1 cellular context compared by ENCODE assay signal in the genomic region with DNA sequence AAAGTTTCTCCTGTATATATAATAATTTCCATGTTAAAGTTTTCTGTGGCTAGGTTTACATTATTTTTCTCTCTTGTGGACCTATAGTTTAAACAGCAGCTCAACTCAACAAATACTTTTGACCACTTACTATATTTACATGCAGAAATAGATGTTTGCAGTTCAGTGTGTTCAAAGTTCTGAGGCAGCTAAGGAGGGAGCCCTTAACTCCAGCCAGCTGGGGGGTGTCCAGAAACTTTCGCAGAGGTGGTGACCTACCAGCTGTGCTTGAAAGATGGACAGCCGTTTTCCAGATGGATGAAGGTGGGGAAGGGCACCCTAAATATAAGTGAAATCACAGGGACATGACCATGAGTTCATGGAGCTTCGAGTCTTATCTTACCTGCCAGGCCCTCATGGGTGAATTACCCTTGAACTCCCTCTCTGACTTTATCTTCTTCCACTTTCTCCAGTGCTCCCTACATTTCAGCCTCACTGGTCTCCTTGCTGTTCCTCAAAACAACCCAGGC.
TF ChIP-seq lines count a peak whose summit lies in the region.

No MANE protein-coding gene starts in this region.

TF ChIP-seq in K562, 482 proteins besides CTCF, POLR2A, EP300 and RAD21 (continued from another document and continues in another):
- TF ChIP-seq SMAD1 (IDR thresholded peaks at IDR 0.05; ENCODE audit: low read depth, low read length, partially characterized antibody) (no peak), MTA2 (IDR thresholded peaks at IDR 0.05; ENCODE audit: low read depth) (peak; percentile 73; the same call in 1 of the 2 replicates), ZNF146 (CRISPR knock-in tag; IDR thresholded peaks at IDR 0.05; ENCODE audit: unreplicated experiment) (no peak), CBX1 (IDR thresholded peaks at IDR 0.05; ENCODE audit: low read depth) (no peak), ZKSCAN1 (IDR thresholded peaks at IDR 0.05; ENCODE audit: low read depth, low read length) (no peak), POLR2AphosphoS5 (IDR thresholded peaks at IDR 0.05; ENCODE audit: control insufficient read depth, insufficient read depth, low read depth, low read length) (peak; percentile 66; the same call in 1 of the 2 replicates), ASH1L (IDR thresholded peaks at IDR 0.05; ENCODE audit: borderline replicate concordance, low read depth, partially characterized antibody) (no peak), STAT5A (IDR thresholded peaks at IDR 0.05; ENCODE audit: borderline replicate concordance, low read length) (peak; percentile 46; the same call in 1 of the 2 replicates), RBM25 (IDR thresholded peaks at IDR 0.05; ENCODE audit: low read depth, low read length, severe bottlenecking) (no peak), DACH1 (IDR thresholded peaks at IDR 0.05; ENCODE audit: partially characterized antibody) (peak; percentile 17), KLF16 (IDR thresholded peaks at IDR 0.05) (peak; percentile 70; the same call in 1 of the 2 replicates), TRIM28 (IDR thresholded peaks at IDR 0.05) (no peak), ZNF263 (CRISPR knock-in tag; IDR thresholded peaks at IDR 0.05; ENCODE audit: borderline replicate concordance) (peak; percentile 88; the same call in 1 of the 2 replicates), MBD2 (IDR thresholded peaks at IDR 0.05; ENCODE audit: borderline replicate concordance, low read depth) (0 out of 2 replicates have a peak, but pooled peaks have one; percentile 20), ZNF764 (CRISPR knock-in tag; IDR thresholded peaks at IDR 0.05; ENCODE audit: low read depth) (no peak), ZNF316 (IDR thresholded peaks at IDR 0.05) (no peak), ZNF175 (CRISPR knock-in tag; IDR thresholded peaks at IDR 0.05; ENCODE audit: low read depth) (no peak), TAF9B (IDR thresholded peaks at IDR 0.05; ENCODE audit: partially characterized antibody) (no peak), CBFA2T2 (conservative IDR thresholded peaks at IDR 0.05) (peak; percentile 92), RFX1 (IDR thresholded peaks at IDR 0.05) (no peak), CEBPG (CRISPR knock-in tag; IDR thresholded peaks at IDR 0.05) (no peak), CEBPG (tag; conservative IDR thresholded peaks at IDR 0.05 in 1 of 2, IDR thresholded peaks at IDR 0.05 in 1 of 2) (no peak), ZNF699 (CRISPR knock-in tag; IDR thresholded peaks at IDR 0.05; ENCODE audit: insufficient replicate concordance) (no peak), TRIM24 (IDR thresholded peaks at IDR 0.05) (peak; percentile 49 to 77; a peak in 3 of 4 replicates), RHOXF2B (CRISPR knock-in tag; conservative IDR thresholded peaks at IDR 0.05) (no peak), BRCA1 (IDR thresholded peaks at IDR 0.05) (no peak), BRCA1 (CRISPR knock-in tag; IDR thresholded peaks at IDR 0.05) (no peak), COPS2 (conservative IDR thresholded peaks at IDR 0.05) (no peak), PHF21A (IDR thresholded peaks at IDR 0.05; ENCODE audit: borderline replicate concordance, low read depth) (no peak), FOXA1 (IDR thresholded peaks at IDR 0.05; ENCODE audit: borderline replicate concordance) (no peak), CXXC5 (CRISPR knock-in tag; IDR thresholded peaks at IDR 0.05) (no peak; the same call in 1 of the 2 replicates), SMARCE1 (IDR thresholded peaks at IDR 0.05) (peak; percentile 65), ZFP36 (IDR thresholded peaks at IDR 0.05; ENCODE audit: low read depth, low read length, partially characterized antibody) (no peak), EHMT2 (IDR thresholded peaks at IDR 0.05) (no peak), LCOR (CRISPR knock-in tag; IDR thresholded peaks at IDR 0.05) (no peak), GATAD2A (IDR thresholded peaks at IDR 0.05) (no peak), NEUROD1 (IDR thresholded peaks at IDR 0.05; ENCODE audit: borderline replicate concordance, low read depth, low read length, partially characterized antibody) (no peak), THRAP3 (IDR thresholded peaks at IDR 0.05; ENCODE audit: borderline replicate concordance) (no peak), TEAD4 (IDR thresholded peaks at IDR 0.05; ENCODE audit: low read length) (peak; percentile 88), TEAD4 (CRISPR knock-in tag; IDR thresholded peaks at IDR 0.05; ENCODE audit: borderline replicate concordance) (no peak)
- TF ChIP-seq, protein P1, sequence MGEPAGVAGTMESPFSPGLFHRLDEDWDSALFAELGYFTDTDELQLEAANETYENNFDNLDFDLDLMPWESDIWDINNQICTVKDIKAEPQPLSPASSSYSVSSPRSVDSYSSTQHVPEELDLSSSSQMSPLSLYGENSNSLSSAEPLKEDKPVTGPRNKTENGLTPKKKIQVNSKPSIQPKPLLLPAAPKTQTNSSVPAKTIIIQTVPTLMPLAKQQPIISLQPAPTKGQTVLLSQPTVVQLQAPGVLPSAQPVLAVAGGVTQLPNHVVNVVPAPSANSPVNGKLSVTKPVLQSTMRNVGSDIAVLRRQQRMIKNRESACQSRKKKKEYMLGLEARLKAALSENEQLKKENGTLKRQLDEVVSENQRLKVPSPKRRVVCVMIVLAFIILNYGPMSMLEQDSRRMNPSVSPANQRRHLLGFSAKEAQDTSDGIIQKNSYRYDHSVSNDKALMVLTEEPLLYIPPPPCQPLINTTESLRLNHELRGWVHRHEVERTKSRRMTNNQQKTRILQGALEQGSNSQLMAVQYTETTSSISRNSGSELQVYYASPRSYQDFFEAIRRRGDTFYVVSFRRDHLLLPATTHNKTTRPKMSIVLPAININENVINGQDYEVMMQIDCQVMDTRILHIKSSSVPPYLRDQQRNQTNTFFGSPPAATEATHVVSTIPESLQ (CRISPR knock-in tag; IDR thresholded peaks at IDR 0.05): no peak
- TF ChIP-seq, protein P2, sequence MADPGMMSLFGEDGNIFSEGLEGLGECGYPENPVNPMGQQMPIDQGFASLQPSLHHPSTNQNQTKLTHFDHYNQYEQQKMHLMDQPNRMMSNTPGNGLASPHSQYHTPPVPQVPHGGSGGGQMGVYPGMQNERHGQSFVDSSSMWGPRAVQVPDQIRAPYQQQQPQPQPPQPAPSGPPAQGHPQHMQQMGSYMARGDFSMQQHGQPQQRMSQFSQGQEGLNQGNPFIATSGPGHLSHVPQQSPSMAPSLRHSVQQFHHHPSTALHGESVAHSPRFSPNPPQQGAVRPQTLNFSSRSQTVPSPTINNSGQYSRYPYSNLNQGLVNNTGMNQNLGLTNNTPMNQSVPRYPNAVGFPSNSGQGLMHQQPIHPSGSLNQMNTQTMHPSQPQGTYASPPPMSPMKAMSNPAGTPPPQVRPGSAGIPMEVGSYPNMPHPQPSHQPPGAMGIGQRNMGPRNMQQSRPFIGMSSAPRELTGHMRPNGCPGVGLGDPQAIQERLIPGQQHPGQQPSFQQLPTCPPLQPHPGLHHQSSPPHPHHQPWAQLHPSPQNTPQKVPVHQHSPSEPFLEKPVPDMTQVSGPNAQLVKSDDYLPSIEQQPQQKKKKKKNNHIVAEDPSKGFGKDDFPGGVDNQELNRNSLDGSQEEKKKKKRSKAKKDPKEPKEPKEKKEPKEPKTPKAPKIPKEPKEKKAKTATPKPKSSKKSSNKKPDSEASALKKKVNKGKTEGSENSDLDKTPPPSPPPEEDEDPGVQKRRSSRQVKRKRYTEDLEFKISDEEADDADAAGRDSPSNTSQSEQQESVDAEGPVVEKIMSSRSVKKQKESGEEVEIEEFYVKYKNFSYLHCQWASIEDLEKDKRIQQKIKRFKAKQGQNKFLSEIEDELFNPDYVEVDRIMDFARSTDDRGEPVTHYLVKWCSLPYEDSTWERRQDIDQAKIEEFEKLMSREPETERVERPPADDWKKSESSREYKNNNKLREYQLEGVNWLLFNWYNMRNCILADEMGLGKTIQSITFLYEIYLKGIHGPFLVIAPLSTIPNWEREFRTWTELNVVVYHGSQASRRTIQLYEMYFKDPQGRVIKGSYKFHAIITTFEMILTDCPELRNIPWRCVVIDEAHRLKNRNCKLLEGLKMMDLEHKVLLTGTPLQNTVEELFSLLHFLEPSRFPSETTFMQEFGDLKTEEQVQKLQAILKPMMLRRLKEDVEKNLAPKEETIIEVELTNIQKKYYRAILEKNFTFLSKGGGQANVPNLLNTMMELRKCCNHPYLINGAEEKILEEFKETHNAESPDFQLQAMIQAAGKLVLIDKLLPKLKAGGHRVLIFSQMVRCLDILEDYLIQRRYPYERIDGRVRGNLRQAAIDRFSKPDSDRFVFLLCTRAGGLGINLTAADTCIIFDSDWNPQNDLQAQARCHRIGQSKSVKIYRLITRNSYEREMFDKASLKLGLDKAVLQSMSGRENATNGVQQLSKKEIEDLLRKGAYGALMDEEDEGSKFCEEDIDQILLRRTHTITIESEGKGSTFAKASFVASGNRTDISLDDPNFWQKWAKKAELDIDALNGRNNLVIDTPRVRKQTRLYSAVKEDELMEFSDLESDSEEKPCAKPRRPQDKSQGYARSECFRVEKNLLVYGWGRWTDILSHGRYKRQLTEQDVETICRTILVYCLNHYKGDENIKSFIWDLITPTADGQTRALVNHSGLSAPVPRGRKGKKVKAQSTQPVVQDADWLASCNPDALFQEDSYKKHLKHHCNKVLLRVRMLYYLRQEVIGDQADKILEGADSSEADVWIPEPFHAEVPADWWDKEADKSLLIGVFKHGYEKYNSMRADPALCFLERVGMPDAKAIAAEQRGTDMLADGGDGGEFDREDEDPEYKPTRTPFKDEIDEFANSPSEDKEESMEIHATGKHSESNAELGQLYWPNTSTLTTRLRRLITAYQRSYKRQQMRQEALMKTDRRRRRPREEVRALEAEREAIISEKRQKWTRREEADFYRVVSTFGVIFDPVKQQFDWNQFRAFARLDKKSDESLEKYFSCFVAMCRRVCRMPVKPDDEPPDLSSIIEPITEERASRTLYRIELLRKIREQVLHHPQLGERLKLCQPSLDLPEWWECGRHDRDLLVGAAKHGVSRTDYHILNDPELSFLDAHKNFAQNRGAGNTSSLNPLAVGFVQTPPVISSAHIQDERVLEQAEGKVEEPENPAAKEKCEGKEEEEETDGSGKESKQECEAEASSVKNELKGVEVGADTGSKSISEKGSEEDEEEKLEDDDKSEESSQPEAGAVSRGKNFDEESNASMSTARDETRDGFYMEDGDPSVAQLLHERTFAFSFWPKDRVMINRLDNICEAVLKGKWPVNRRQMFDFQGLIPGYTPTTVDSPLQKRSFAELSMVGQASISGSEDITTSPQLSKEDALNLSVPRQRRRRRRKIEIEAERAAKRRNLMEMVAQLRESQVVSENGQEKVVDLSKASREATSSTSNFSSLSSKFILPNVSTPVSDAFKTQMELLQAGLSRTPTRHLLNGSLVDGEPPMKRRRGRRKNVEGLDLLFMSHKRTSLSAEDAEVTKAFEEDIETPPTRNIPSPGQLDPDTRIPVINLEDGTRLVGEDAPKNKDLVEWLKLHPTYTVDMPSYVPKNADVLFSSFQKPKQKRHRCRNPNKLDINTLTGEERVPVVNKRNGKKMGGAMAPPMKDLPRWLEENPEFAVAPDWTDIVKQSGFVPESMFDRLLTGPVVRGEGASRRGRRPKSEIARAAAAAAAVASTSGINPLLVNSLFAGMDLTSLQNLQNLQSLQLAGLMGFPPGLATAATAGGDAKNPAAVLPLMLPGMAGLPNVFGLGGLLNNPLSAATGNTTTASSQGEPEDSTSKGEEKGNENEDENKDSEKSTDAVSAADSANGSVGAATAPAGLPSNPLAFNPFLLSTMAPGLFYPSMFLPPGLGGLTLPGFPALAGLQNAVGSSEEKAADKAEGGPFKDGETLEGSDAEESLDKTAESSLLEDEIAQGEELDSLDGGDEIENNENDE (IDR thresholded peaks at IDR 0.05; ENCODE audit: low read depth, low read length): no peak
- TF ChIP-seq, protein P3, sequence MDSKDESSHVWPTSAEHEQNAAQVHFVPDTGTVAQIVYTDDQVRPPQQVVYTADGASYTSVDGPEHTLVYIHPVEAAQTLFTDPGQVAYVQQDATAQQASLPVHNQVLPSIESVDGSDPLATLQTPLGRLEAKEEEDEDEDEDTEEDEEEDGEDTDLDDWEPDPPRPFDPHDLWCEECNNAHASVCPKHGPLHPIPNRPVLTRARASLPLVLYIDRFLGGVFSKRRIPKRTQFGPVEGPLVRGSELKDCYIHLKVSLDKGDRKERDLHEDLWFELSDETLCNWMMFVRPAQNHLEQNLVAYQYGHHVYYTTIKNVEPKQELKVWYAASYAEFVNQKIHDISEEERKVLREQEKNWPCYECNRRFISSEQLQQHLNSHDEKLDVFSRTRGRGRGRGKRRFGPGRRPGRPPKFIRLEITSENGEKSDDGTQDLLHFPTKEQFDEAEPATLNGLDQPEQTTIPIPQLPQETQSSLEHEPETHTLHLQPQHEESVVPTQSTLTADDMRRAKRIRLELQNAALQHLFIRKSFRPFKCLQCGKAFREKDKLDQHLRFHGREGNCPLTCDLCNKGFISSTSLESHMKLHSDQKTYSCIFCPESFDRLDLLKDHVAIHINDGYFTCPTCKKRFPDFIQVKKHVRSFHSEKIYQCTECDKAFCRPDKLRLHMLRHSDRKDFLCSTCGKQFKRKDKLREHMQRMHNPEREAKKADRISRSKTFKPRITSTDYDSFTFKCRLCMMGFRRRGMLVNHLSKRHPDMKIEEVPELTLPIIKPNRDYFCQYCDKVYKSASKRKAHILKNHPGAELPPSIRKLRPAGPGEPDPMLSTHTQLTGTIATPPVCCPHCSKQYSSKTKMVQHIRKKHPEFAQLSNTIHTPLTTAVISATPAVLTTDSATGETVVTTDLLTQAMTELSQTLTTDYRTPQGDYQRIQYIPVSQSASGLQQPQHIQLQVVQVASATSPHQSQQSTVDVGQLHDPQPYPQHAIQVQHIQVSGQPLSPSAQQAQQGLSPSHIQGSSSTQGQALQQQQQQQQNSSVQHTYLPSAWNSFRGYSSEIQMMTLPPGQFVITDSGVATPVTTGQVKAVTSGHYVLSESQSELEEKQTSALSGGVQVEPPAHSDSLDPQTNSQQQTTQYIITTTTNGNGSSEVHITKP (IDR thresholded peaks at IDR 0.05; ENCODE audit: partially characterized antibody): peak; percentile 88
- TF ChIP-seq, protein P4, sequence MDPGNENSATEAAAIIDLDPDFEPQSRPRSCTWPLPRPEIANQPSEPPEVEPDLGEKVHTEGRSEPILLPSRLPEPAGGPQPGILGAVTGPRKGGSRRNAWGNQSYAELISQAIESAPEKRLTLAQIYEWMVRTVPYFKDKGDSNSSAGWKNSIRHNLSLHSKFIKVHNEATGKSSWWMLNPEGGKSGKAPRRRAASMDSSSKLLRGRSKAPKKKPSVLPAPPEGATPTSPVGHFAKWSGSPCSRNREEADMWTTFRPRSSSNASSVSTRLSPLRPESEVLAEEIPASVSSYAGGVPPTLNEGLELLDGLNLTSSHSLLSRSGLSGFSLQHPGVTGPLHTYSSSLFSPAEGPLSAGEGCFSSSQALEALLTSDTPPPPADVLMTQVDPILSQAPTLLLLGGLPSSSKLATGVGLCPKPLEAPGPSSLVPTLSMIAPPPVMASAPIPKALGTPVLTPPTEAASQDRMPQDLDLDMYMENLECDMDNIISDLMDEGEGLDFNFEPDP (CRISPR knock-in tag; IDR thresholded peaks at IDR 0.05): no peak
